8 cellular contexts compared by ENCODE assay signal in genomic region chr2:86105252-86105968, GRCh38. TPM values are rescaled to one million over a fixed set of nuclear protein-coding genes. Genes with fewer than 3 reads are reported as not detected.
DNase-seq lines count a peak whose midpoint lies in the region; ATAC-seq lines count a peak whose summit lies in the region.

POLR1A (minus strand) TSS chr2:86105886; CDS start chr2:86105776, 110 bp downstream.

- peaks cover 5 to 20% of the 10 kb centered on the region in 2 donors for H3K36me3 Mint-ChIP-seq in naive B cell
- peaks cover 71% of the 10 kb centered on the region for H3K36me3 Mint-ChIP-seq in stimulated activated effector memory CD8-positive, alpha-beta T cell treated with anti-CD3 and anti-CD28 coated beads, Interleukin-12 subunit alpha, Interleukin-12 subunit beta, amount 100 ng/mL, for 72 hours

- no peaks in the 10 kb centered on the region for H3K27me3 Mint-ChIP-seq in naive B cell

- DNase-seq in DMS53 (lab: John Stamatoyannopoulos, UW) (peak; percentile 98), RKO (ENCODE audit: low spot score) (peak; percentile 94), activated T-helper 1 cell treated with Interleukin-2 at 50 U/mL for 16 hours (ENCODE audit: low read depth) (peak; percentile 69), fibroblast of gingiva (ENCODE audit: low read depth) (peak; percentile 94), naive B cell (peak; percentile 86)
- peak; percentile 66 to 89 for DNase-seq in stimulated activated effector memory CD8-positive, alpha-beta T cell treated with anti-CD3 and anti-CD28 coated beads, Interleukin-12 subunit alpha, Interleukin-12 subunit beta, amount 100 ng/mL, for 72 hours (ENCODE audit: low spot score in 2 of 2)

- peak within 1 kb of the TSS; percentile 97 to 100 (median 98) for H3K27ac Mint-ChIP-seq in naive B cell
- peak within 1 kb of the TSS; percentile 99 for H3K27ac Mint-ChIP-seq in stimulated activated effector memory CD8-positive, alpha-beta T cell treated with anti-CD3 and anti-CD28 coated beads, Interleukin-12 subunit alpha, Interleukin-12 subunit beta, amount 100 ng/mL, for 72 hours

- ATAC-seq in GM21825 (IDR thresholded peaks at IDR 0.05; ENCODE audit: unreplicated experiment), result peak; percentile 69
- peak; percentile 73 to 74 for ATAC-seq in naive B cell (ENCODE audit: low read depth in 2 of 2)
- peak; percentile 90 for ATAC-seq in stimulated activated effector memory CD8-positive, alpha-beta T cell treated with anti-CD3 and anti-CD28 coated beads, Interleukin-12 subunit alpha, Interleukin-12 subunit beta, amount 100 ng/mL, for 72 hours

- no peaks in the 10 kb centered on the region for H3K9me3 ChIP-seq in KOPT-K1 (ENCODE audit: insufficient read depth, low read length, poor library complexity, severe bottlenecking)

- H3K9me3 Mint-ChIP-seq in naive B cell, result no peaks in the 10 kb centered on the region
- no peaks in the 10 kb centered on the region for H3K9me3 Mint-ChIP-seq in stimulated activated effector memory CD8-positive, alpha-beta T cell treated with anti-CD3 and anti-CD28 coated beads, Interleukin-12 subunit alpha, Interleukin-12 subunit beta, amount 100 ng/mL, for 72 hours

- peaks cover 63% of the 10 kb centered on the region for H3K36me3 ChIP-seq in KOPT-K1 (ENCODE audit: insufficient read depth, low read length)

- H3K4me1 Mint-ChIP-seq in naive B cell, result peaks cover 48 to 63% (median 54%) of the 10 kb centered on the region in 3 donors
- H3K4me1 Mint-ChIP-seq in stimulated activated effector memory CD8-positive, alpha-beta T cell treated with anti-CD3 and anti-CD28 coated beads, Interleukin-12 subunit alpha, Interleukin-12 subunit beta, amount 100 ng/mL, for 72 hours, result peaks cover 70% of the 10 kb centered on the region

- H3K4me3 Mint-ChIP-seq in naive B cell, result peak within 1 kb of the TSS; percentile 89 to 98 (median 93)
- peak within 1 kb of the TSS; percentile 85 for H3K4me3 Mint-ChIP-seq in stimulated activated effector memory CD8-positive, alpha-beta T cell treated with anti-CD3 and anti-CD28 coated beads, Interleukin-12 subunit alpha, Interleukin-12 subunit beta, amount 100 ng/mL, for 72 hours

- peak within 1 kb of the TSS; percentile 86 for H3K27ac ChIP-seq in KOPT-K1 (ENCODE audit: low read depth, low read length, poor library complexity, severe bottlenecking)

RNA-seq across cellular contexts. Expression of gene POLR1A, which starts in this region (rescaled TPM):
- 1 to 10 TPM in 5 of 6 donors, not detected in 1; 1.9 to 6.2 (median 2.4) TPM for polyA plus RNA-seq in naive B cell (ENCODE audit: low read depth in 6 of 6)

Comparison
In these comparisons a context has a peak if more than half of its experiments do, and no peak if none do; other contexts are left out.
1. Peak in every context shown above with its lines: DNase-seq, ATAC-seq and H3K27ac ChIP-seq.